24 cellular contexts compared by ENCODE assay signal in the genomic region with DNA sequence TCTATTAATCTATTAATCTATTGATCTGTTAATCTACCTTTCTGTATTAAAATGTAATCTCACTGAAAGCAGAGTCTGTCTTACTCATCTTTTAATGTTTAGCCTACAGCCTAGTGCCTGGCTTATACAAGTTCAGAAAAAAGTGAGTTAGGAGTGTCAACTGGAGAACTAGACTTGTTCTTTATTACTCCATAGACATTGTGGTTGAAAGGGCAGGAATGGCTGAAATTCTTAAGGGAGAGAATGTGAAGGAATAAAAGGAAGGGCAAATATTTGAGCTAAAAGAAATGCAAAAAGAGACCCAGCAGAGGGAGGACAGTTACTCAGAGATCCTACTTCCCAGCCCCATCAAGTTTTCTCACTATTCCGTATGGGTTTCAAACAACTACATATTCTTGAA.
DNase-seq lines count a peak whose midpoint lies in the region; ATAC-seq and TF ChIP-seq lines count a peak whose summit lies in the region.
"Had no signal": no experiment of that assay in that cellular context is flagged by ENCODE, and none has a peak within 500 bp of the region (broad histone marks: within the 10 kb centered on the region; RNA-seq: fewer than 3 reads in every experiment).

No MANE protein-coding gene starts in this region.

- no peak for TF ChIP-seq CTCF in activated B cell treated with CpG ODN at 0.5 μM for 24 hours (IDR thresholded peaks at IDR 0.05)
- TF ChIP-seq CTCF in smooth muscle cell (IDR thresholded peaks at IDR 0.05; ENCODE audit: borderline replicate concordance, insufficient read depth, poor library complexity, severe bottlenecking), result no peak
- TF ChIP-seq CTCF in omental fat pad (IDR thresholded peaks at IDR 0.05), result no peak

- no peaks in the 10 kb centered on the region for H3K27me3 ChIP-seq in iPS-20b (ENCODE audit: insufficient read depth, low read length)
- H3K27me3 ChIP-seq in smooth muscle cell (ENCODE audit: low read depth), result no peaks in the 10 kb centered on the region
- H3K27me3 ChIP-seq: cardiac muscle cell, esophagus muscularis mucosa, neural progenitor cell had no signal

- peaks cover 11 to 21% of the 10 kb centered on the region in 2 donors for H3K36me3 Mint-ChIP-seq in activated T-cell treated with anti-CD3 and anti-CD28 coated beads, Interleukin-2, amount 50 U/mL, for 72 hours (ENCODE audit: insufficient read depth in 2 of 2)
- peaks cover 63% of the 10 kb centered on the region for H3K36me3 Mint-ChIP-seq in activated B cell treated with CpG ODN at 0.5 μM for 24 hours (ENCODE audit: low read depth)

- H3K4me1 ChIP-seq in iPS-20b (ENCODE audit: insufficient read depth, low read length), result peaks cover 19% of the 10 kb centered on the region
- no peaks in the 10 kb centered on the region for H3K4me1 ChIP-seq in smooth muscle cell (ENCODE audit: low read depth)
- H3K4me1 ChIP-seq: neural progenitor cell had no signal

- H3K4me3 Mint-ChIP-seq in activated T-cell treated with anti-CD3 and anti-CD28 coated beads, Interleukin-2, amount 50 U/mL, for 72 hours, result no peak overlapping the region
- H3K4me3 Mint-ChIP-seq in activated B cell treated with CpG ODN at 0.5 μM for 24 hours, result no peak overlapping the region
- H3K4me3 Mint-ChIP-seq: activated CD4-positive, alpha-beta memory T cell treated with anti-CD3 and anti-CD28 coated beads, Interleukin-2, amount 10 ng/mL, durations not matched to agents 7 days and 5 days; activated naive CD8-positive, alpha-beta T cell treated with anti-CD3 and anti-CD28 coated beads, Interleukin-2, amount 10 ng/mL, durations not matched to agents 7 days and 5 days; mesothelial cell of epicardium; neural progenitor cell had no signal

- peaks cover 10% of the 10 kb centered on the region for H3K4me1 Mint-ChIP-seq in activated T-cell treated with anti-CD3 and anti-CD28 coated beads, Interleukin-2, amount 50 U/mL, for 72 hours (ENCODE audit: low read depth)
- H3K4me1 Mint-ChIP-seq in activated B cell treated with CpG ODN at 0.5 μM for 24 hours, result peaks cover 23% of the 10 kb centered on the region

- H3K4me2 ChIP-seq in smooth muscle cell, result no peak overlapping the region
- H3K4me2 ChIP-seq: neural progenitor cell had no signal

- H3K79me2 ChIP-seq in smooth muscle cell (ENCODE audit: low read depth), result no peaks in the 10 kb centered on the region

- H3K9ac ChIP-seq in iPS-20b (ENCODE audit: low read depth, low read length) (no peak overlapping the region), smooth muscle cell (ENCODE audit: low read depth) (no peak overlapping the region)
- H3K9ac ChIP-seq: neural progenitor cell had no signal

- peaks cover 0 to 2% of the 10 kb centered on the region in 2 donors for H3K9me3 Mint-ChIP-seq in activated T-cell treated with anti-CD3 and anti-CD28 coated beads, Interleukin-2, amount 50 U/mL, for 72 hours
- peaks cover 2% of the 10 kb centered on the region for H3K9me3 Mint-ChIP-seq in activated B cell treated with CpG ODN at 0.5 μM for 24 hours
- H3K9me3 Mint-ChIP-seq: activated naive CD8-positive, alpha-beta T cell treated with anti-CD3 and anti-CD28 coated beads, Interleukin-2, amount 10 ng/mL, durations not matched to agents 7 days and 5 days; mesothelial cell of epicardium had no signal

- WGBS in smooth muscle cell (ENCODE audit: low lambda C conversion rate), result 92% methylated on average over 1 of the region's 1 CpG

- H3K27ac ChIP-seq in iPS-20b (ENCODE audit: low read length) (no peak overlapping the region), smooth muscle cell (ENCODE audit: low read depth) (peak overlapping the region; percentile 20)
- H3K27ac ChIP-seq: cardiac muscle cell, esophagus muscularis mucosa, neural progenitor cell, RWPE1, WERI-Rb-1 had no signal

- ATAC-seq in activated T-cell treated with anti-CD3 and anti-CD28 coated beads, Interleukin-2, amount 50 U/mL, for 72 hours (replicated peaks in 1 of 2), result no peak
- ATAC-seq in activated B cell treated with CpG ODN at 0.5 μM for 24 hours (ENCODE audit: low read depth) (no peak), left colon (no peak), omental fat pad (ENCODE audit: low FRiP score) (no peak)
- ATAC-seq: K562 had no signal

- no peak overlapping the region for H2AFZ ChIP-seq in smooth muscle cell (ENCODE audit: low read depth)
- H2AFZ ChIP-seq: neural progenitor cell had no signal

- H4K20me1 ChIP-seq in smooth muscle cell (ENCODE audit: low read depth), result no peaks in the 10 kb centered on the region

- CTCF ChIA-PET in activated B cell treated with CpG ODN at 0.5 μM for 24 hours (lab: Charles Lee), result no interaction called here

- H3F3A ChIP-seq in smooth muscle cell (ENCODE audit: low read depth), result peaks cover 7% of the 10 kb centered on the region

- DNase-seq in activated T-cell treated with anti-CD3 and anti-CD28 coated beads, Interleukin-2, amount 50 U/mL, for 72 hours, result no peak
- no peak for DNase-seq in activated T-cell treated with anti-CD3 and anti-CD28 coated beads, Interleukin-2, amount 50 U/mL, for 48 hours
- DNase-seq in activated B cell treated with CpG ODN at 0.5 μM for 24 hours (no peak), smooth muscle cell (lab: John Stamatoyannopoulos, UW; ENCODE audit: unreplicated experiment) (no peak), left colon (no peak), omental fat pad (ENCODE audit: low spot score) (no peak), NCI-H446 (lab: John Stamatoyannopoulos, UW) (no peak)
- DNase-seq: activated CD4-positive, alpha-beta memory T cell treated with anti-CD3 and anti-CD28 coated beads, Interleukin-2, amount 10 ng/mL, durations not matched to agents 7 days and 5 days; activated naive CD8-positive, alpha-beta T cell treated with anti-CD3 and anti-CD28 coated beads, Interleukin-2, amount 10 ng/mL, durations not matched to agents 7 days and 5 days; activated T-cell treated with anti-CD3 and anti-CD28 coated beads, Interleukin-2, amount 50 U/mL, for 1 hour; C1 segment of cervical spinal cord; DND-41; glutamatergic neuron; H7; NCI-H1694 treated with DMSO at 0.1 percent for 48 hours; SW 1271; WERI-Rb-1 had no signal

- no peaks in the 10 kb centered on the region for H3K36me3 ChIP-seq in iPS-20b (ENCODE audit: insufficient read depth, low read depth, low read length)
- H3K36me3 ChIP-seq in smooth muscle cell (ENCODE audit: low read depth), result peaks cover 4% of the 10 kb centered on the region
- H3K36me3 ChIP-seq: cardiac muscle cell, neural progenitor cell, WERI-Rb-1 had no signal

- H3K9me3 ChIP-seq in iPS-20b (ENCODE audit: insufficient read depth, low read depth, low read length), result no peaks in the 10 kb centered on the region
- no peaks in the 10 kb centered on the region for H3K9me3 ChIP-seq in smooth muscle cell (replicated peaks; ENCODE audit: low read depth)
- H3K9me3 ChIP-seq: esophagus muscularis mucosa had no signal

- no peaks in the 10 kb centered on the region for H3K27me3 Mint-ChIP-seq in activated T-cell treated with anti-CD3 and anti-CD28 coated beads, Interleukin-2, amount 50 U/mL, for 72 hours (ENCODE audit: low read depth)
- H3K27me3 Mint-ChIP-seq in activated B cell treated with CpG ODN at 0.5 μM for 24 hours, result no peaks in the 10 kb centered on the region
- H3K27me3 Mint-ChIP-seq: activated CD4-positive, alpha-beta memory T cell treated with anti-CD3 and anti-CD28 coated beads, Interleukin-2, amount 10 ng/mL, durations not matched to agents 7 days and 5 days; activated naive CD8-positive, alpha-beta T cell treated with anti-CD3 and anti-CD28 coated beads, Interleukin-2, amount 10 ng/mL, durations not matched to agents 7 days and 5 days had no signal

- POLR2A ChIA-PET in activated B cell treated with CpG ODN at 0.5 μM for 24 hours (lab: Charles Lee), result no interaction called here

- intact Hi-C loops in activated B cell treated with CpG ODN at 0.5 μM for 24 hours (cut with micrococcal nuclease), result no loop called here
- intact Hi-C loops in left colon (cut with DNase I, micrococcal nuclease), result no loop called here

- H3K4me3 ChIP-seq in iPS-20b (ENCODE audit: low read length), result peak overlapping the region; percentile 20; the same call in 1 of the 2 replicates
- H3K4me3 ChIP-seq in smooth muscle cell, result no peak overlapping the region
- H3K4me3 ChIP-seq: cardiac muscle cell, esophagus muscularis mucosa, K562, neural progenitor cell had no signal

- H3K27ac Mint-ChIP-seq in activated T-cell treated with anti-CD3 and anti-CD28 coated beads, Interleukin-2, amount 50 U/mL, for 72 hours, result peak overlapping the region; percentile 66
- peak overlapping the region; percentile 13 for H3K27ac Mint-ChIP-seq in activated B cell treated with CpG ODN at 0.5 μM for 24 hours
- H3K27ac Mint-ChIP-seq: activated CD4-positive, alpha-beta memory T cell treated with anti-CD3 and anti-CD28 coated beads, Interleukin-2, amount 10 ng/mL, durations not matched to agents 7 days and 5 days; activated naive CD8-positive, alpha-beta T cell treated with anti-CD3 and anti-CD28 coated beads, Interleukin-2, amount 10 ng/mL, durations not matched to agents 7 days and 5 days; mesothelial cell of epicardium; neural progenitor cell had no signal
